ENCODE assay signal across 2 cellular contexts in the genomic region with DNA sequence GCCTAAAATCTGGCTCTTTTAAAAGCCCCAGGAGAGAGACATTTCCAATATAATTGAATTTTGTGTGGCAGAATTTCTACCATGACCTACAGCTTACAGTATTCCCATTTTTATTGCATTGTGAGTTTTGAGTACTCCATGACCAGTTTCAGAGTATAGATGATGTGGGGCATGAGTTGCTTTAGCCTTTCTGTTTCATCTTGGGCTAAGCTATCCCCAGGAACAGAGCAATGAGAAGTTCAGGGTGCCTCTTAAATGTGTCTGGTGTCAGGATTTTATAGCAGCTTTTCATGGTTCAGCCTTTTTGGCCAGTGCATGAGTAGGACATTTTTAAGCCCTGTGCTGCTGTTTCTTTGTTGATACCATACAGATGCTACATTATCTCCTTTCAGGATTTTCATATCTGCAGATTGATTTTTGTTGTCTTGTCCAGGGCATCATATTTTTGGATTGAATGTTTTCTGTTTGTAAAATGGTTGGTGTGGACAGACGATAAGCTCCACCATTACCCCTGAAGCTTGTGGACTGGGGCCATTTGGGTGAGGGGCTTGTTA.
TF ChIP-seq lines count a peak whose summit lies in the region.

No MANE protein-coding gene starts in this region.

TF ChIP-seq in SK-N-SH, 30 proteins besides CTCF, POLR2A, EP300 and RAD21 (continued from another document):
- TF ChIP-seq, protein P1, sequence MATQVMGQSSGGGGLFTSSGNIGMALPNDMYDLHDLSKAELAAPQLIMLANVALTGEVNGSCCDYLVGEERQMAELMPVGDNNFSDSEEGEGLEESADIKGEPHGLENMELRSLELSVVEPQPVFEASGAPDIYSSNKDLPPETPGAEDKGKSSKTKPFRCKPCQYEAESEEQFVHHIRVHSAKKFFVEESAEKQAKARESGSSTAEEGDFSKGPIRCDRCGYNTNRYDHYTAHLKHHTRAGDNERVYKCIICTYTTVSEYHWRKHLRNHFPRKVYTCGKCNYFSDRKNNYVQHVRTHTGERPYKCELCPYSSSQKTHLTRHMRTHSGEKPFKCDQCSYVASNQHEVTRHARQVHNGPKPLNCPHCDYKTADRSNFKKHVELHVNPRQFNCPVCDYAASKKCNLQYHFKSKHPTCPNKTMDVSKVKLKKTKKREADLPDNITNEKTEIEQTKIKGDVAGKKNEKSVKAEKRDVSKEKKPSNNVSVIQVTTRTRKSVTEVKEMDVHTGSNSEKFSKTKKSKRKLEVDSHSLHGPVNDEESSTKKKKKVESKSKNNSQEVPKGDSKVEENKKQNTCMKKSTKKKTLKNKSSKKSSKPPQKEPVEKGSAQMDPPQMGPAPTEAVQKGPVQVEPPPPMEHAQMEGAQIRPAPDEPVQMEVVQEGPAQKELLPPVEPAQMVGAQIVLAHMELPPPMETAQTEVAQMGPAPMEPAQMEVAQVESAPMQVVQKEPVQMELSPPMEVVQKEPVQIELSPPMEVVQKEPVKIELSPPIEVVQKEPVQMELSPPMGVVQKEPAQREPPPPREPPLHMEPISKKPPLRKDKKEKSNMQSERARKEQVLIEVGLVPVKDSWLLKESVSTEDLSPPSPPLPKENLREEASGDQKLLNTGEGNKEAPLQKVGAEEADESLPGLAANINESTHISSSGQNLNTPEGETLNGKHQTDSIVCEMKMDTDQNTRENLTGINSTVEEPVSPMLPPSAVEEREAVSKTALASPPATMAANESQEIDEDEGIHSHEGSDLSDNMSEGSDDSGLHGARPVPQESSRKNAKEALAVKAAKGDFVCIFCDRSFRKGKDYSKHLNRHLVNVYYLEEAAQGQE (IDR thresholded peaks at IDR 0.05; ENCODE audit: low read depth, low read length) = no peak
- no peak for TF ChIP-seq POLR2AphosphoS5 (IDR thresholded peaks at IDR 0.05; ENCODE audit: low read depth, low read length)
- TF ChIP-seq CHD2 (IDR thresholded peaks at IDR 0.05; ENCODE audit: low read length, partially characterized antibody) = no peak
- no peak for TF ChIP-seq ELF1 (IDR thresholded peaks at IDR 0.05)
- TF ChIP-seq SIN3A (IDR thresholded peaks at IDR 0.05; ENCODE audit: borderline replicate concordance, low read depth, low read length) = no peak
- no peak for TF ChIP-seq GATA2 (CRISPR knock-in tag; IDR thresholded peaks at IDR 0.05)
- no peak for TF ChIP-seq MEF2A (IDR thresholded peaks at IDR 0.05; ENCODE audit: borderline replicate concordance, low read depth)
- TF ChIP-seq YY1 (IDR thresholded peaks at IDR 0.05; ENCODE audit: low read depth) = no peak
- TF ChIP-seq, protein P2, sequence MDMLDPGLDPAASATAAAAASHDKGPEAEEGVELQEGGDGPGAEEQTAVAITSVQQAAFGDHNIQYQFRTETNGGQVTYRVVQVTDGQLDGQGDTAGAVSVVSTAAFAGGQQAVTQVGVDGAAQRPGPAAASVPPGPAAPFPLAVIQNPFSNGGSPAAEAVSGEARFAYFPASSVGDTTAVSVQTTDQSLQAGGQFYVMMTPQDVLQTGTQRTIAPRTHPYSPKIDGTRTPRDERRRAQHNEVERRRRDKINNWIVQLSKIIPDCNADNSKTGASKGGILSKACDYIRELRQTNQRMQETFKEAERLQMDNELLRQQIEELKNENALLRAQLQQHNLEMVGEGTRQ (IDR thresholded peaks at IDR 0.05; ENCODE audit: borderline replicate concordance, low read depth, low read length) = no peak
- TF ChIP-seq, protein P3, sequence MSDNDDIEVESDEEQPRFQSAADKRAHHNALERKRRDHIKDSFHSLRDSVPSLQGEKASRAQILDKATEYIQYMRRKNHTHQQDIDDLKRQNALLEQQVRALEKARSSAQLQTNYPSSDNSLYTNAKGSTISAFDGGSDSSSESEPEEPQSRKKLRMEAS (IDR thresholded peaks at IDR 0.05; ENCODE audit: low read depth) = no peak
- TF ChIP-seq, protein P4, sequence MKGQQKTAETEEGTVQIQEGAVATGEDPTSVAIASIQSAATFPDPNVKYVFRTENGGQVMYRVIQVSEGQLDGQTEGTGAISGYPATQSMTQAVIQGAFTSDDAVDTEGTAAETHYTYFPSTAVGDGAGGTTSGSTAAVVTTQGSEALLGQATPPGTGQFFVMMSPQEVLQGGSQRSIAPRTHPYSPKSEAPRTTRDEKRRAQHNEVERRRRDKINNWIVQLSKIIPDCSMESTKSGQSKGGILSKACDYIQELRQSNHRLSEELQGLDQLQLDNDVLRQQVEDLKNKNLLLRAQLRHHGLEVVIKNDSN (IDR thresholded peaks at IDR 0.05; ENCODE audit: borderline replicate concordance, low read depth) = no peak
- TF ChIP-seq FOXM1 (IDR thresholded peaks at IDR 0.05; ENCODE audit: low read depth) = no peak

TF ChIP-seq in SK-N-SH treated with all-trans-retinoic acid at 6 μM for 48 hours, 23 proteins besides CTCF, POLR2A, EP300 and RAD21 (continued from another document):
- TF ChIP-seq, protein P5, sequence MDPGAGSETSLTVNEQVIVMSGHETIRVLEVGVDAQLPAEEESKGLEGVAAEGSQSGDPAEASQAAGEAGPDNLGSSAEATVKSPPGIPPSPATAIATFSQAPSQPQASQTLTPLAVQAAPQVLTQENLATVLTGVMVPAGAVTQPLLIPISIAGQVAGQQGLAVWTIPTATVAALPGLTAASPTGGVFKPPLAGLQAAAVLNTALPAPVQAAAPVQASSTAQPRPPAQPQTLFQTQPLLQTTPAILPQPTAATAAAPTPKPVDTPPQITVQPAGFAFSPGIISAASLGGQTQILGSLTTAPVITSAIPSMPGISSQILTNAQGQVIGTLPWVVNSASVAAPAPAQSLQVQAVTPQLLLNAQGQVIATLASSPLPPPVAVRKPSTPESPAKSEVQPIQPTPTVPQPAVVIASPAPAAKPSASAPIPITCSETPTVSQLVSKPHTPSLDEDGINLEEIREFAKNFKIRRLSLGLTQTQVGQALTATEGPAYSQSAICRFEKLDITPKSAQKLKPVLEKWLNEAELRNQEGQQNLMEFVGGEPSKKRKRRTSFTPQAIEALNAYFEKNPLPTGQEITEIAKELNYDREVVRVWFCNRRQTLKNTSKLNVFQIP (CRISPR knock-in tag; IDR thresholded peaks at IDR 0.05; ENCODE audit: borderline replicate concordance, low read depth) = no peak
- TF ChIP-seq GLIS3 (CRISPR knock-in tag; IDR thresholded peaks at IDR 0.05) = no peak
- TF ChIP-seq, protein P6, sequence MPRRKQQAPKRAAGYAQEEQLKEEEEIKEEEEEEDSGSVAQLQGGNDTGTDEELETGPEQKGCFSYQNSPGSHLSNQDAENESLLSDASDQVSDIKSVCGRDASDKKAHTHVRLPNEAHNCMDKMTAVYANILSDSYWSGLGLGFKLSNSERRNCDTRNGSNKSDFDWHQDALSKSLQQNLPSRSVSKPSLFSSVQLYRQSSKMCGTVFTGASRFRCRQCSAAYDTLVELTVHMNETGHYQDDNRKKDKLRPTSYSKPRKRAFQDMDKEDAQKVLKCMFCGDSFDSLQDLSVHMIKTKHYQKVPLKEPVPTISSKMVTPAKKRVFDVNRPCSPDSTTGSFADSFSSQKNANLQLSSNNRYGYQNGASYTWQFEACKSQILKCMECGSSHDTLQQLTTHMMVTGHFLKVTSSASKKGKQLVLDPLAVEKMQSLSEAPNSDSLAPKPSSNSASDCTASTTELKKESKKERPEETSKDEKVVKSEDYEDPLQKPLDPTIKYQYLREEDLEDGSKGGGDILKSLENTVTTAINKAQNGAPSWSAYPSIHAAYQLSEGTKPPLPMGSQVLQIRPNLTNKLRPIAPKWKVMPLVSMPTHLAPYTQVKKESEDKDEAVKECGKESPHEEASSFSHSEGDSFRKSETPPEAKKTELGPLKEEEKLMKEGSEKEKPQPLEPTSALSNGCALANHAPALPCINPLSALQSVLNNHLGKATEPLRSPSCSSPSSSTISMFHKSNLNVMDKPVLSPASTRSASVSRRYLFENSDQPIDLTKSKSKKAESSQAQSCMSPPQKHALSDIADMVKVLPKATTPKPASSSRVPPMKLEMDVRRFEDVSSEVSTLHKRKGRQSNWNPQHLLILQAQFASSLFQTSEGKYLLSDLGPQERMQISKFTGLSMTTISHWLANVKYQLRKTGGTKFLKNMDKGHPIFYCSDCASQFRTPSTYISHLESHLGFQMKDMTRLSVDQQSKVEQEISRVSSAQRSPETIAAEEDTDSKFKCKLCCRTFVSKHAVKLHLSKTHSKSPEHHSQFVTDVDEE (CRISPR knock-in tag; IDR thresholded peaks at IDR 0.05) = no peak
- no peak for TF ChIP-seq SNAI2 (CRISPR knock-in tag; IDR thresholded peaks at IDR 0.05)
- TF ChIP-seq ZNF70 (CRISPR knock-in tag; IDR thresholded peaks at IDR 0.05) = no peak
- no peak for TF ChIP-seq BACH2 (CRISPR knock-in tag; IDR thresholded peaks at IDR 0.05; ENCODE audit: borderline replicate concordance)
